Comparison of ENCODE assay signal across 14 cellular contexts in genomic region chr1:26291433-26291832, GRCh38. TPM values are rescaled to one million over a fixed set of nuclear protein-coding genes. Genes with fewer than 3 reads are reported as not detected.
A peak's percentile ranks its signal among the peaks of the same experiment; 100 is the strongest.
DNase-seq lines count a peak whose midpoint lies in the region; ATAC-seq, FAIRE-seq and TF ChIP-seq lines count a peak whose summit lies in the region.
"Had no signal": no experiment of that assay in that cellular context is flagged by ENCODE, and none has a peak within 500 bp of the region (broad histone marks: within the 10 kb centered on the region; RNA-seq: fewer than 3 reads in every experiment).

No MANE protein-coding gene starts in this region.

- H3K4me1 ChIP-seq in iPS-20b (ENCODE audit: insufficient read depth, low read length) (peaks cover 4% of the 10 kb centered on the region; the same call in 1 of the 2 replicates), thymus (ENCODE audit: control insufficient read depth, insufficient read depth, low read length) (peaks cover 56% of the 10 kb centered on the region)

- H3K4me3 Mint-ChIP-seq in activated T-cell treated with anti-CD3 and anti-CD28 coated beads, Interleukin-2, amount 50 U/mL, for 24 hours: no peak overlapping the region
- no peak overlapping the region for H3K4me3 Mint-ChIP-seq in T-helper 17 cell
- H3K4me3 Mint-ChIP-seq: brain had no signal

- H3K27ac ChIP-seq in iPS-20b (ENCODE audit: low read length) (peak overlapping the region; percentile 46), thymus (ENCODE audit: low read depth) (peak overlapping the region; percentile 99)
- H3K27ac ChIP-seq: tibial artery had no signal

- no peak for TF ChIP-seq CTCF in omental fat pad (IDR thresholded peaks at IDR 0.05)

- no peak overlapping the region for H3K4me3 ChIP-seq in iPS-20b (ENCODE audit: low read length)
- H3K4me3 ChIP-seq in thymus (ENCODE audit: low read length): no peak overlapping the region
- H3K4me3 ChIP-seq: smooth muscle cell, tibial artery had no signal

- H3K36me3 Mint-ChIP-seq in activated T-cell treated with anti-CD3 and anti-CD28 coated beads, Interleukin-2, amount 50 U/mL, for 24 hours (ENCODE audit: low read depth): peaks cover 40% of the 10 kb centered on the region
- peaks cover 5% of the 10 kb centered on the region for H3K36me3 Mint-ChIP-seq in T-helper 17 cell (ENCODE audit: low read depth)
- H3K36me3 Mint-ChIP-seq: brain had no signal

- FAIRE-seq in HTR-8/SVneo (lab: Jason Lieb, UNC): no peak

- H3K27me3 ChIP-seq in iPS-20b (ENCODE audit: insufficient read depth, low read length): no peaks in the 10 kb centered on the region
- no peaks in the 10 kb centered on the region for H3K27me3 ChIP-seq in thymus (ENCODE audit: control insufficient read depth, insufficient read depth)
- H3K27me3 ChIP-seq: tibial artery had no signal

- H3K9me3 ChIP-seq in T-helper 17 cell (ENCODE audit: control insufficient read depth, low read length, poor library complexity, severe bottlenecking): no peaks in the 10 kb centered on the region
- H3K9me3 ChIP-seq in iPS-20b (ENCODE audit: insufficient read depth, low read depth, low read length): no peaks in the 10 kb centered on the region
- no peaks in the 10 kb centered on the region for H3K9me3 ChIP-seq in thymus (ENCODE audit: control insufficient read depth)
- H3K9me3 ChIP-seq: tibial artery had no signal

- WGBS in thymus: 88% methylated on average over 3 of the region's 3 CpGs

- no peaks in the 10 kb centered on the region for H3K27me3 Mint-ChIP-seq in activated T-cell treated with anti-CD3 and anti-CD28 coated beads, Interleukin-2, amount 50 U/mL, for 24 hours
- no peaks in the 10 kb centered on the region for H3K27me3 Mint-ChIP-seq in T-helper 17 cell
- H3K27me3 Mint-ChIP-seq: brain had no signal

- H3K27ac Mint-ChIP-seq in activated T-cell treated with anti-CD3 and anti-CD28 coated beads, Interleukin-2, amount 50 U/mL, for 24 hours: peak overlapping the region; percentile 96
- peak overlapping the region; percentile 99 for H3K27ac Mint-ChIP-seq in T-helper 17 cell

- 0 out of 2 replicates have a peak overlapping the region, but pooled peaks have one; percentile 45 for H3K9ac ChIP-seq in iPS-20b (ENCODE audit: low read depth, low read length)

- no peaks in the 10 kb centered on the region for H3K9me3 Mint-ChIP-seq in activated T-cell treated with anti-CD3 and anti-CD28 coated beads, Interleukin-2, amount 50 U/mL, for 24 hours

- no peak for DNase-seq in activated T-cell treated with anti-CD3 and anti-CD28 coated beads, Interleukin-2, amount 50 U/mL, for 24 hours
- DNase-seq in activated T-cell treated with anti-CD3 and anti-CD28 coated beads, Interleukin-2, amount 50 U/mL, for 48 hours: no peak
- DNase-seq in T-helper 17 cell (no peak), omental fat pad (ENCODE audit: low spot score) (no peak), RPMI8226 (no peak), HTR-8/SVneo (ENCODE audit: insufficient read length, low spot score) (no peak)
- DNase-seq: ACHN, KG1, NCI-H187 treated with DMSO at 0.1 percent for 48 hours, tibial artery had no signal

- no peak for ATAC-seq in T-helper 17 cell
- ATAC-seq in omental fat pad (ENCODE audit: low FRiP score): no peak

- H3K4me1 Mint-ChIP-seq in activated T-cell treated with anti-CD3 and anti-CD28 coated beads, Interleukin-2, amount 50 U/mL, for 24 hours (ENCODE audit: low read depth): peaks cover 63% of the 10 kb centered on the region
- H3K4me1 Mint-ChIP-seq in T-helper 17 cell: peaks cover 69% of the 10 kb centered on the region

- H3K36me3 ChIP-seq in iPS-20b (ENCODE audit: insufficient read depth, low read depth, low read length) (no peaks in the 10 kb centered on the region), thymus (ENCODE audit: control insufficient read depth, insufficient read depth) (peaks cover 5% of the 10 kb centered on the region)

RNA-seq across cellular contexts. Expression of gene SH3BGRL3, which starts 11.5 kb away (rescaled TPM):
- total RNA-seq in T-helper 17 cell: 100 to 1,000 TPM; 361 to 435 TPM
- polyA plus RNA-seq in thymus: 261 TPM
- total RNA-seq in omental fat pad: 100 to 1,000 TPM in 1 of 4 donors, 10 to 100 TPM in 3; 42.4 to 124 (median 82.4) TPM

RNA-seq across cellular contexts. Expression of gene UBXN11, which starts 15.0 kb away (rescaled TPM):
- 10 to 100 TPM; 44.6 to 45.1 TPM for total RNA-seq in T-helper 17 cell
- 42.7 TPM for polyA plus RNA-seq in thymus
- 10 to 100 TPM; 12.2 to 23.8 (median 17.7) TPM for total RNA-seq in omental fat pad

RNA-seq across cellular contexts. Expression of gene CD52, which starts 26.3 kb away (rescaled TPM):
- total RNA-seq in T-helper 17 cell (1,000 to 10,000 TPM; 1,152 to 1,411 TPM), omental fat pad (100 to 1,000 TPM in 1 of 4 donors, 10 to 100 TPM in 1, 1 to 10 TPM in 1, not detected in 1; 4.3 to 227 (median 13.2) TPM)
- polyA plus RNA-seq in thymus: 1,113 TPM
- total RNA-seq: smooth muscle cell had no signal

RNA-seq across cellular contexts. Expression of gene CEP85, which starts 57.4 kb away (rescaled TPM):
- total RNA-seq in T-helper 17 cell (10 to 100 TPM; 12.5 to 14.3 TPM), omental fat pad (1 to 10 TPM; 4.3 to 6.1 (median 5.3) TPM)
- polyA plus RNA-seq in thymus: 9.7 TPM

Comparison
In these comparisons a context has a peak if more than half of its experiments do, and no peak if none do; other contexts are left out.
1. RNA of gene CD52, which starts 26.3 kb away (total RNA-seq): 1,152 to 1,411 TPM in T-helper 17 cell; 4.3 to 227 TPM in omental fat pad; every median in the first group is over 4 times any median in the second.